ENCODE assay signal across 15 cellular contexts in the genomic region with DNA sequence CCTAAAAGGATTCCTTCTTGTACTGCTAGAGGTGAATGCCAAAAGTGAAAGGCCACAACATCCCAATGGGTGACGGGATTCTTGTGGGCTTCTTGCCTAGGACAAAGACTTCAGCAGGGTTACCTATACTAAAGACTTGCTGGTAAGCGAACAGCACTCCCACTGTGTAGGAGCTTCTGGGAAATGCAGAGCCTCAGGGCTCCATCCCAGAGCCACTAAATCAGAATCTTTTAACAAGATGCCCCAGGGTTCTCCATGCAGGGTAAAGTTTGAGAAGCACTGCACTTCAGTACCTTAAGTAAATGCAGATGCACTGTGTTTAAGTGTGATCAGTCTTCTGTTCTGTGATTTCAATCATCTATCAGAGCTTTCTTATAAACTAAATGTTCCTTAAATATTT.
DNase-seq lines count a peak whose midpoint lies in the region; ATAC-seq and TF ChIP-seq lines count a peak whose summit lies in the region.
"Had no signal": no experiment of that assay in that cellular context is flagged by ENCODE, and none has a peak within 500 bp of the region (broad histone marks: within the 10 kb centered on the region; RNA-seq: fewer than 3 reads in every experiment).

No MANE protein-coding gene starts in this region.

- no peak overlapping the region for H3K4me2 ChIP-seq in mammary epithelial cell (ENCODE audit: insufficient read depth, low read depth, low read length)
- H3K4me2 ChIP-seq: KMS-11, PC-9 had no signal

- DNase-seq in mammary epithelial cell = no peak
- DNase-seq in breast epithelium (ENCODE audit: low spot score in 2 of 2) = no peak
- no peak for DNase-seq in Panc1 (ENCODE audit: low read depth, low spot score)
- DNase-seq in islet precursor cell = peak; percentile 73
- DNase-seq in uterus = no peak
- DNase-seq in dermis blood vessel endothelial cell = no peak
- DNase-seq in COR-L47 (lab: John Stamatoyannopoulos, UW) = no peak
- DNase-seq: ACHN; BE2C; CD8-positive, alpha-beta memory T cell; NCI-H1092; NCI-H1694; NCI-H69; PC-9 had no signal

- H3K27me3 ChIP-seq in mammary epithelial cell (ENCODE audit: insufficient read depth, low read length) = no peaks in the 10 kb centered on the region
- H3K27me3 ChIP-seq in breast epithelium = no peaks in the 10 kb centered on the region
- no peaks in the 10 kb centered on the region for H3K27me3 ChIP-seq in Panc1 (ENCODE audit: control insufficient read depth, insufficient read depth, low read length)
- no peaks in the 10 kb centered on the region for H3K27me3 ChIP-seq in uterus
- H3K27me3 ChIP-seq: BE2C had no signal

- intact Hi-C loops in mammary epithelial cell (cut with micrococcal nuclease) (no loop called here), breast epithelium (cut with DNase I; ENCODE audit: low total_unique reads) (no loop called here), Panc1 (cut with micrococcal nuclease; ENCODE audit: unreplicated experiment) (no loop called here), uterus (cut with DNase I; ENCODE audit: low total_unique reads) (no loop called here)

- dilution Hi-C loops in mammary epithelial cell (cut with HindIII; ENCODE audit: low sequenced_read_pairs) = no loop called here

- TF ChIP-seq POLR2A in breast epithelium (IDR thresholded peaks at IDR 0.05) (no peak), uterus (IDR thresholded peaks at IDR 0.05) (no peak)

- H3K4me3 ChIP-seq in mammary epithelial cell (replicated peaks in 1 of 3; ENCODE audit: insufficient read depth in 1 of 3, low read depth in 2 of 3, low read length in 3 of 3) = no peak overlapping the region
- no peak overlapping the region for H3K4me3 ChIP-seq in breast epithelium
- H3K4me3 ChIP-seq in Panc1 (ENCODE audit: low read depth in 2 of 2, low read length in 2 of 2) = no peak overlapping the region
- H3K4me3 ChIP-seq in uterus = no peak overlapping the region
- H3K4me3 ChIP-seq: PC-9 had no signal

- no peak overlapping the region for H2AFZ ChIP-seq in mammary epithelial cell (ENCODE audit: low read depth, low read length)
- H2AFZ ChIP-seq: PC-9 had no signal

- H4K20me1 ChIP-seq in mammary epithelial cell (ENCODE audit: insufficient read depth, low read length) = no peaks in the 10 kb centered on the region

- H3K36me3 ChIP-seq in mammary epithelial cell (ENCODE audit: insufficient read depth, low read length) = no peaks in the 10 kb centered on the region
- H3K36me3 ChIP-seq in breast epithelium = peaks cover 4% of the 10 kb centered on the region
- no peaks in the 10 kb centered on the region for H3K36me3 ChIP-seq in Panc1 (ENCODE audit: control insufficient read depth, insufficient read depth, low read length)
- H3K36me3 ChIP-seq in uterus = no peaks in the 10 kb centered on the region
- H3K36me3 ChIP-seq: BE2C had no signal

- H3K4me1 ChIP-seq in mammary epithelial cell (ENCODE audit: insufficient read depth, low read length) (peaks cover 45% of the 10 kb centered on the region), breast epithelium (peaks cover 7 to 42% of the 10 kb centered on the region in 2 donors), Panc1 (ENCODE audit: control insufficient read depth, insufficient read depth, low read length) (peaks cover 39% of the 10 kb centered on the region), uterus (peaks cover 24 to 27% of the 10 kb centered on the region in 2 donors)

- H3K9me3 ChIP-seq in mammary epithelial cell (replicated peaks; ENCODE audit: insufficient read depth, low read length) = no peaks in the 10 kb centered on the region
- H3K9me3 ChIP-seq in breast epithelium = peaks cover 4 to 8% of the 10 kb centered on the region in 2 donors
- H3K9me3 ChIP-seq in Panc1 (ENCODE audit: control insufficient read depth, insufficient read depth, low read depth, low read length) = peaks cover 19% of the 10 kb centered on the region; the same call in 1 of the 2 replicates
- H3K9me3 ChIP-seq in uterus = peaks cover 0 to 5% of the 10 kb centered on the region in 2 donors
- H3K9me3 ChIP-seq: BE2C had no signal

- BruUV-seq in mammary epithelial cell (replicated peaks; lab: Mats Ljungman, UMichigan) (no TSS peak), Panc1 (replicated peaks; lab: Mats Ljungman, UMichigan) (no TSS peak)

- in situ Hi-C loops in mammary epithelial cell (cut with MboI; ENCODE audit: low sequenced_read_pairs in 2 of 2) = no loop called here
- in situ Hi-C loops in Panc1 (cut with HindIII; ENCODE audit: low pct_unique_long_range_greater_than_20kb, low sequenced_read_pairs) = no loop called here

- H3K9ac ChIP-seq in mammary epithelial cell (ENCODE audit: insufficient read depth, low read length) = no peak overlapping the region
- H3K9ac ChIP-seq: KMS-11 had no signal

- POLR2A ChIA-PET in Panc1 (lab: Charles Lee) = interaction anchor here (1.3 kb wide), 1 partner anchor 59 kb away, joined by 5 read pairs; no protein-coding TSS in a partner anchor

- H3K27ac ChIP-seq in mammary epithelial cell (ENCODE audit: insufficient read depth, low read depth, low read length) (peak overlapping the region; percentile 95), breast epithelium (peak overlapping the region in 1 of 2 donors; percentile 59), Panc1 (ENCODE audit: low read length) (peak overlapping the region; percentile 46; the same call in 1 of the 2 replicates), uterus (peak overlapping the region; percentile 70 to 85)
- H3K27ac ChIP-seq: KMS-11 had no signal

- CTCF ChIA-PET in mammary epithelial cell (lab: Charles Lee; ENCODE audit: low non-redundant PET) (no interaction called here), Panc1 (lab: Charles Lee) (no interaction called here)

- TF ChIP-seq CTCF in mammary epithelial cell (conservative IDR thresholded peaks at IDR 0.05 in 1 of 2, IDR thresholded peaks at IDR 0.05 in 1 of 2; ENCODE audit: extremely low read depth in 1 of 2, insufficient read depth in 1 of 2, low read depth in 1 of 2, low read length in 2 of 2) (no peak), breast epithelium (IDR thresholded peaks at IDR 0.05) (no peak), Panc1 (IDR thresholded peaks at IDR 0.05) (no peak), uterus (IDR thresholded peaks at IDR 0.05) (no peak)

- ATAC-seq in Panc1 = no peak

- peaks cover 27% of the 10 kb centered on the region for H3K79me2 ChIP-seq in mammary epithelial cell (ENCODE audit: insufficient read depth, low read length)

- 42% methylated on average over 2 of the region's 2 CpGs for WGBS in mammary epithelial cell (ENCODE audit: low coverage, missing lambda C conversion rate)
